22 cellular contexts compared by ENCODE assay signal in genomic region chr15:90761629-90762028, GRCh38. TPM values are rescaled to one million over a fixed set of nuclear protein-coding genes. Genes with fewer than 3 reads are reported as not detected.
DNase-seq lines count a peak whose midpoint lies in the region; ATAC-seq and TF ChIP-seq lines count a peak whose summit lies in the region.
"Had no signal": no experiment of that assay in that cellular context is flagged by ENCODE, and none has a peak within 500 bp of the region (broad histone marks: within the 10 kb centered on the region; RNA-seq: fewer than 3 reads in every experiment).

No MANE protein-coding gene starts in this region.

- WGBS in GM23248 (ENCODE audit: low coverage in 1 of 2, low lambda C conversion rate in 2 of 2, missing lambda C conversion rate in 2 of 2), 2 experiments: 40 to 53% methylated on average over 3 of the region's 3 CpGs
- WGBS in heart right ventricle, 2 donors: 81 to 85% methylated on average over 3 of the region's 3 CpGs

- H3K4me3 ChIP-seq in GM23248 (peak overlapping the region; percentile 48; the same call in 1 of the 2 replicates), heart right ventricle (peak overlapping the region in 2 of 10 donors; percentile 9 to 13), neutrophil (ENCODE audit: low read depth in 1 of 2, low read length in 1 of 2) (peak overlapping the region; percentile 13 to 19)
- H3K4me3 ChIP-seq: ascending aorta, PC-9, right lobe of liver, testis had no signal

- H3K9ac ChIP-seq in GM23248: peak overlapping the region; percentile 27

- no peaks in the 10 kb centered on the region for H3K79me2 ChIP-seq in GM23248 (ENCODE audit: insufficient read depth)

- H3K4me3 Mint-ChIP-seq in T-helper 17 cell (no peak overlapping the region), glutamatergic neuron (ENCODE audit: unreplicated experiment) (no peak overlapping the region)
- H3K4me3 Mint-ChIP-seq: stimulated activated effector memory CD8-positive, alpha-beta T cell treated with anti-CD3 and anti-CD28 coated beads, Interleukin-12 subunit alpha, Interleukin-12 subunit beta, amount 100 ng/mL, for 72 hours had no signal

- peaks cover 7% of the 10 kb centered on the region; the same call in 1 of the 2 replicates for H3K4me1 ChIP-seq in GM23248 (ENCODE audit: insufficient read depth)
- H3K4me1 ChIP-seq in heart right ventricle: peaks cover 0 to 59% (median 25%) of the 10 kb centered on the region in 9 donors
- peaks cover 27% of the 10 kb centered on the region in 2 experiments for H3K4me1 ChIP-seq in neutrophil (ENCODE audit: control insufficient read depth in 1 of 2, insufficient read depth in 1 of 2, low read depth in 1 of 2, low read length in 1 of 2)
- H3K4me1 ChIP-seq: right lobe of liver had no signal

- DNase-seq in GM23248 (no peak), T-helper 17 cell (no peak), heart right ventricle (no peak), NCI-H1105 treated with DMSO at 0.1 percent for 48 hours (lab: John Stamatoyannopoulos, UW) (no peak), NCI-H774 (lab: John Stamatoyannopoulos, UW) (no peak), glutamatergic neuron (no peak), substantia nigra (lab: John Stamatoyannopoulos, UW) (no peak)
- DNase-seq: activated CD4-positive, alpha-beta T cell treated with anti-CD3 and anti-CD28 coated beads, Interleukin-2, amount 50 U/mL, for 48 hours; activated naive CD4-positive, alpha-beta T cell; effector CD8-positive, alpha-beta T cell; KBM-7; mammary epithelial cell; NCI-H1694 treated with DMSO at 0.1 percent for 48 hours; NCI-H226; NCI-H82; PC-9 had no signal

- no peaks in the 10 kb centered on the region for H3K27me3 Mint-ChIP-seq in T-helper 17 cell
- no peaks in the 10 kb centered on the region for H3K27me3 Mint-ChIP-seq in glutamatergic neuron (ENCODE audit: unreplicated experiment)

- peak overlapping the region; percentile 58 for H2AFZ ChIP-seq in GM23248
- H2AFZ ChIP-seq: PC-9 had no signal

- H3K4me1 Mint-ChIP-seq in T-helper 17 cell (peaks cover 5% of the 10 kb centered on the region), glutamatergic neuron (ENCODE audit: low read depth, unreplicated experiment) (no peaks in the 10 kb centered on the region)

- no peaks in the 10 kb centered on the region for H3K9me3 Mint-ChIP-seq in glutamatergic neuron (ENCODE audit: unreplicated experiment)
- H3K9me3 Mint-ChIP-seq: stimulated activated effector memory CD8-positive, alpha-beta T cell treated with anti-CD3 and anti-CD28 coated beads, Interleukin-12 subunit alpha, Interleukin-12 subunit beta, amount 100 ng/mL, for 72 hours had no signal

- H3K36me3 ChIP-seq in GM23248 (ENCODE audit: low read depth) (no peaks in the 10 kb centered on the region), heart right ventricle (no peaks in the 10 kb centered on the region), neutrophil (no peaks in the 10 kb centered on the region)
- H3K36me3 ChIP-seq: ascending aorta, right lobe of liver had no signal

- in situ Hi-C loops in GM23248 (cut with MboI): no loop called here

- no peaks in the 10 kb centered on the region for H4K20me1 ChIP-seq in GM23248 (ENCODE audit: insufficient read depth)

- ATAC-seq in T-helper 17 cell (no peak), heart right ventricle (peak in 4 of 8 donors; percentile 36 to 60 (median 42))
- ATAC-seq: stimulated activated effector memory CD8-positive, alpha-beta T cell treated with anti-CD3 and anti-CD28 coated beads, Interleukin-12 subunit alpha, Interleukin-12 subunit beta, amount 100 ng/mL, for 72 hours had no signal

- peaks cover 13% of the 10 kb centered on the region for H3K36me3 Mint-ChIP-seq in T-helper 17 cell (ENCODE audit: low read depth)
- no peaks in the 10 kb centered on the region for H3K36me3 Mint-ChIP-seq in glutamatergic neuron (ENCODE audit: unreplicated experiment)

- peaks cover 14% of the 10 kb centered on the region for H3F3A ChIP-seq in GM23248 (ENCODE audit: insufficient read depth)

- no peaks in the 10 kb centered on the region for H3K27me3 ChIP-seq in GM23248 (replicated peaks; ENCODE audit: insufficient read depth)
- H3K27me3 ChIP-seq in heart right ventricle: no peaks in the 10 kb centered on the region
- no peaks in the 10 kb centered on the region for H3K27me3 ChIP-seq in neutrophil
- H3K27me3 ChIP-seq: ascending aorta, right lobe of liver, testis had no signal

- intact Hi-C loops in heart right ventricle (cut with DNase I): loop anchor here in 1 of 10 donors (10.0 kb wide), 1 partner anchor 103 kb away; the partner anchor contains the start of gene FURIN

- peak overlapping the region; percentile 59 for H3K4me2 ChIP-seq in GM23248 (ENCODE audit: unreplicated experiment)
- H3K4me2 ChIP-seq: PC-9 had no signal

- no peak for TF ChIP-seq CTCF in heart right ventricle (IDR thresholded peaks at IDR 0.05)
- no peak for TF ChIP-seq CTCF in neutrophil (IDR thresholded peaks at IDR 0.05)
- TF ChIP-seq CTCF in glutamatergic neuron (IDR thresholded peaks at IDR 0.05; ENCODE audit: partially characterized antibody, unreplicated experiment): no peak

- peak overlapping the region; percentile 80 for H3K27ac Mint-ChIP-seq in T-helper 17 cell
- no peak overlapping the region for H3K27ac Mint-ChIP-seq in glutamatergic neuron (ENCODE audit: unreplicated experiment)

- H3K9me2 ChIP-seq in GM23248 (ENCODE audit: insufficient read depth): no peaks in the 10 kb centered on the region

- H3K27ac ChIP-seq in GM23248 (0 out of 2 replicates have a peak overlapping the region, but pooled peaks have one; percentile 12), heart right ventricle (peak overlapping the region; percentile 68 to 83 (median 72)), neutrophil (peak overlapping the region; percentile 68), substantia nigra (ENCODE audit: low read depth, low read length, poor library complexity, severe bottlenecking) (no peak overlapping the region)
- H3K27ac ChIP-seq: ascending aorta, C4-2B, PC-9, right lobe of liver, testis had no signal

- H3K9me3 ChIP-seq in GM23248 (ENCODE audit: low read depth) (no peaks in the 10 kb centered on the region), T-helper 17 cell (ENCODE audit: control insufficient read depth, low read length, poor library complexity, severe bottlenecking) (no peaks in the 10 kb centered on the region), heart right ventricle (no peaks in the 10 kb centered on the region), neutrophil (no peaks in the 10 kb centered on the region)
- H3K9me3 ChIP-seq: ascending aorta, right lobe of liver, testis had no signal

RNA-seq across cellular contexts. Expression of gene BLM, which starts 44.5 kb away (rescaled TPM):
- total RNA-seq in GM23248 (2014; rRNA removed; shearing (Covaris generic)): 2.1 and 4.8 TPM in 2 replicates
- polyA plus RNA-seq in GM23248 (2016; fragmentation: Nextera tagmentation; extraction: Ambion mirVana) (1.9 and 2.1 TPM in 2 replicates), heart right ventricle (10 to 100 TPM in 1 of 2 donors, 1 to 10 TPM in 1; 5.8 to 15.4 TPM)
- total RNA-seq in T-helper 17 cell (1 to 10 TPM; 7.8 to 8.8 TPM), heart right ventricle (10 to 100 TPM in 4 of 10 donors, 1 to 10 TPM in 6; 3.5 to 35.0 (median 7.9) TPM), glutamatergic neuron (ENCODE audit: unreplicated experiment) (5.4 TPM)
